Comparison of ENCODE assay signal across 22 cellular contexts in the genomic region with DNA sequence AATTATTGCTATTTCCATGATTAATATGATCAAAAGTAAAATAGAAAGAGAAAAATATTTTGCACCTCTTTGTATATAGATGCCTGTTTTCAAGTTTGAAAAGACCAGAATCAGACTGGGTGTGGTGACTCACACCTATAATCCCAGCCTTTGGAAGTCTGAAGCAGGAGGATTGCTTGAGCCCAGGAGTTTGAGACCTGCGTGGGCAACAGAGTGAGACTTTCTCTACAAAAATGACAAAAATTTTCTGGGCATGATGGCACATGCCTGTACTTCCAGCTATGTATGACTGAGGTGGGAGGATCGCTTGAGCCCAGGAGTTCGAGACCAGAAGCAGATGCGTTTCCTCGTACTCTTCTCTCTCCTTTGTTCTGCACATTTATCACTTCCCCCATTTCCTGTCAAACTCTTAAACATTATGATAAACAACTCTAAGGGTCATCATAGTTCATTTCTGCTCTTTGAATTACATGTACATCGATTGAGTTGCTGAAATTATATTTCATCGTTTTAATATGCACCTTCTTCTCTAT.
DNase-seq lines count a peak whose midpoint lies in the region; ATAC-seq, FAIRE-seq and TF ChIP-seq lines count a peak whose summit lies in the region.
"Had no signal": no experiment of that assay in that cellular context is flagged by ENCODE, and none has a peak within 500 bp of the region (broad histone marks: within the 10 kb centered on the region; RNA-seq: fewer than 3 reads in every experiment).

No MANE protein-coding gene starts in this region.

- no peaks in the 10 kb centered on the region for H3K9me1 ChIP-seq in endothelial cell of umbilical vein (replicated peaks; ENCODE audit: control insufficient read depth, extremely low read depth, insufficient read depth, low read length)

- H3K4me2 ChIP-seq in endothelial cell of umbilical vein (ENCODE audit: insufficient read depth, low read length) (no peak overlapping the region), osteoblast (ENCODE audit: insufficient read depth, low read length) (no peak overlapping the region)
- H3K4me2 ChIP-seq: SK-N-SH had no signal

- H3K79me2 ChIP-seq in endothelial cell of umbilical vein (ENCODE audit: control insufficient read depth, insufficient read depth, low read length) (no peaks in the 10 kb centered on the region), osteoblast (ENCODE audit: insufficient read depth, low read length) (no peaks in the 10 kb centered on the region)

- dilution Hi-C loops in endothelial cell of umbilical vein (cut with MboI; ENCODE audit: extremely low pct_ligation_motif_present, low sequenced_read_pairs) = no loop called here

- H2AFZ ChIP-seq in endothelial cell of umbilical vein (ENCODE audit: low read depth, low read length) = peak overlapping the region; percentile 86
- peak overlapping the region; percentile 9 for H2AFZ ChIP-seq in osteoblast (ENCODE audit: low read length)
- H2AFZ ChIP-seq: GM23248 had no signal

- H4K20me1 ChIP-seq in endothelial cell of umbilical vein (replicated peaks; ENCODE audit: control insufficient read depth, extremely low read depth, insufficient read depth, low read length) (no peaks in the 10 kb centered on the region), osteoblast (ENCODE audit: insufficient read depth, low read length) (no peaks in the 10 kb centered on the region)

- TF ChIP-seq CTCF in RWPE2 (IDR thresholded peaks at IDR 0.05; ENCODE audit: poor library complexity, severe bottlenecking) (no peak), endothelial cell of umbilical vein (IDR thresholded peaks at IDR 0.05; ENCODE audit: extremely low read depth in 1 of 2, insufficient read depth in 1 of 2, low read depth in 1 of 2, low read length in 2 of 2) (no peak), osteoblast (IDR thresholded peaks at IDR 0.05; ENCODE audit: extremely low read depth, low read depth, low read length) (no peak)

- H3K9me3 Mint-ChIP-seq in CD4-positive, alpha-beta memory T cell = peaks cover 0 to 4% (median 0%) of the 10 kb centered on the region in 8 donors
- H3K9me3 Mint-ChIP-seq: CD14-positive monocyte, H9 had no signal

- H3K4me1 ChIP-seq in RWPE2 (ENCODE audit: insufficient read depth, poor library complexity, severe bottlenecking) (peaks cover 11% of the 10 kb centered on the region), endothelial cell of umbilical vein (ENCODE audit: control insufficient read depth, extremely low read depth, insufficient read depth, low read length) (peaks cover 10% of the 10 kb centered on the region), osteoblast (ENCODE audit: insufficient read depth, low read length) (no peaks in the 10 kb centered on the region)
- no peaks in the 10 kb centered on the region for H3K4me1 ChIP-seq in CD4-positive, alpha-beta memory T cell (ENCODE audit: insufficient read depth, low read length)

- CTCF ChIA-PET in endothelial cell of umbilical vein (lab: Charles Lee) = no interaction called here
- CTCF ChIA-PET in CD4-positive, alpha-beta memory T cell (lab: Charles Lee; ENCODE audit: partially characterized antibody) = no interaction called here

- POLR2A ChIA-PET in endothelial cell of umbilical vein (lab: Charles Lee) = no interaction called here
- POLR2A ChIA-PET in CD4-positive, alpha-beta memory T cell (lab: Charles Lee; ENCODE audit: partially characterized antibody) = no interaction called here

- H3K27me3 Mint-ChIP-seq in CD4-positive, alpha-beta memory T cell = peaks cover 0 to 4% of the 10 kb centered on the region in 2 donors

- ATAC-seq in RWPE2 (ENCODE audit: low read depth) = peak; percentile 52; the same call in 1 of the 3 replicates
- ATAC-seq in GM18505 (IDR thresholded peaks at IDR 0.05; ENCODE audit: unreplicated experiment) = no peak
- ATAC-seq: Panc1 had no signal

- no peak overlapping the region for H3K27ac ChIP-seq in RWPE2 (ENCODE audit: poor library complexity, severe bottlenecking)
- peak overlapping the region; percentile 25 for H3K27ac ChIP-seq in endothelial cell of umbilical vein (ENCODE audit: insufficient read depth, low read depth, low read length)
- no peak overlapping the region for H3K27ac ChIP-seq in osteoblast (ENCODE audit: low read depth, low read length)
- no peak overlapping the region for H3K27ac ChIP-seq in CD4-positive, alpha-beta memory T cell (ENCODE audit: low read depth, low read length)
- H3K27ac ChIP-seq: GM23248 had no signal

- no peak overlapping the region for H3K4me3 ChIP-seq in RWPE2 (ENCODE audit: severe bottlenecking)
- H3K4me3 ChIP-seq in endothelial cell of umbilical vein (replicated peaks in 1 of 3; ENCODE audit: insufficient read depth in 1 of 3, low read depth in 1 of 3, low read length in 3 of 3) = no peak overlapping the region
- H3K4me3 ChIP-seq in osteoblast (ENCODE audit: insufficient read depth, low read length) = no peak overlapping the region
- no peak overlapping the region for H3K4me3 ChIP-seq in CD4-positive, alpha-beta memory T cell (ENCODE audit: low read length in 2 of 2)
- H3K4me3 ChIP-seq: GM23248 had no signal

- DNase-seq in H54 (ENCODE audit: insufficient read length, low spot score) (no peak), RWPE2 (ENCODE audit: low spot score) (no peak), endothelial cell of umbilical vein (ENCODE audit: low read depth, low spot score) (peak; percentile 65), osteoblast (ENCODE audit: insufficient read length, low spot score, missing footprints) (no peak), T1000 (lab: John Stamatoyannopoulos, UW) (no peak)
- no peak for DNase-seq in CD4-positive, alpha-beta memory T cell
- DNase-seq: BE2C, Calu3, GM23248, H9, KG1, NCI-H1048, NCI-H1417, NCI-H1694, NCI-H2029 treated with DMSO at 0.1 percent for 48 hours, NCI-H2227 treated with DMSO at 0.1 percent for 48 hours, NCI-H526 treated with DMSO at 0.1 percent for 48 hours, SK-N-SH, SW 1271 had no signal

- no peaks in the 10 kb centered on the region for H3K9me3 ChIP-seq in RWPE2 (ENCODE audit: severe bottlenecking)
- H3K9me3 ChIP-seq in endothelial cell of umbilical vein (replicated peaks; ENCODE audit: control insufficient read depth, insufficient read depth, low read length) = no peaks in the 10 kb centered on the region
- no peaks in the 10 kb centered on the region for H3K9me3 ChIP-seq in osteoblast (ENCODE audit: low read depth, low read length)
- no peaks in the 10 kb centered on the region for H3K9me3 ChIP-seq in CD4-positive, alpha-beta memory T cell (ENCODE audit: control insufficient read depth in 1 of 2, low read length in 2 of 2)
- H3K9me3 ChIP-seq: BE2C, SK-N-SH had no signal

- FAIRE-seq in H54 (lab: Jason Lieb, UNC) = peak; percentile 65
- peak; percentile 47 for FAIRE-seq in endothelial cell of umbilical vein (lab: Jason Lieb, UNC)

- H3K36me3 Mint-ChIP-seq in CD4-positive, alpha-beta memory T cell = no peaks in the 10 kb centered on the region
- H3K36me3 Mint-ChIP-seq: CD14-positive monocyte had no signal

- H3K36me3 ChIP-seq in RWPE2 (ENCODE audit: low read depth) (no peaks in the 10 kb centered on the region), endothelial cell of umbilical vein (ENCODE audit: control insufficient read depth in 2 of 2, extremely low read depth in 1 of 2, insufficient read depth in 2 of 2, low read length in 2 of 2) (no peaks in the 10 kb centered on the region), osteoblast (ENCODE audit: insufficient read depth, low read length) (no peaks in the 10 kb centered on the region)
- no peaks in the 10 kb centered on the region for H3K36me3 ChIP-seq in CD4-positive, alpha-beta memory T cell (ENCODE audit: insufficient read depth, low read length)
- H3K36me3 ChIP-seq: BE2C had no signal

- peaks cover 0 to 10% (median 7%) of the 10 kb centered on the region in 4 donors for H3K4me1 Mint-ChIP-seq in CD4-positive, alpha-beta memory T cell
- H3K4me1 Mint-ChIP-seq: H9 had no signal

- H3K27ac Mint-ChIP-seq in CD4-positive, alpha-beta memory T cell = no peak overlapping the region
- H3K27ac Mint-ChIP-seq: CD14-positive monocyte had no signal

- TF ChIP-seq POLR2A in H54 (IDR thresholded peaks at IDR 0.05; ENCODE audit: low read depth, low read length) = no peak
- TF ChIP-seq POLR2A in endothelial cell of umbilical vein (IDR thresholded peaks at IDR 0.05; ENCODE audit: low read depth, low read length) = no peak
- no peak for TF ChIP-seq POLR2A in GM18505 (IDR thresholded peaks at IDR 0.05; ENCODE audit: borderline replicate concordance, extremely low read depth, insufficient read depth, insufficient read length)

- no peaks in the 10 kb centered on the region for H3K27me3 ChIP-seq in RWPE2 (ENCODE audit: insufficient read depth, poor library complexity, severe bottlenecking)
- no peaks in the 10 kb centered on the region for H3K27me3 ChIP-seq in endothelial cell of umbilical vein (ENCODE audit: control insufficient read depth in 2 of 2, insufficient read depth in 2 of 2, low read length in 2 of 2)
- H3K27me3 ChIP-seq in osteoblast (ENCODE audit: insufficient read depth, low read length) = no peaks in the 10 kb centered on the region
- no peaks in the 10 kb centered on the region for H3K27me3 ChIP-seq in CD4-positive, alpha-beta memory T cell (ENCODE audit: insufficient read depth, low read length)
- H3K27me3 ChIP-seq: BE2C had no signal

- H3K4me3 Mint-ChIP-seq in CD4-positive, alpha-beta memory T cell = peak overlapping the region in 2 of 8 donors; percentile 22 to 29
- H3K4me3 Mint-ChIP-seq: CD14-positive monocyte, H9 had no signal

- H3K9ac ChIP-seq in endothelial cell of umbilical vein (replicated peaks; ENCODE audit: extremely low read depth, insufficient read depth, low read length) = no peak overlapping the region
- H3K9ac ChIP-seq: GM23248, SK-N-SH had no signal

- BruUV-seq in endothelial cell of umbilical vein (replicated peaks; lab: Mats Ljungman, UMichigan) = TSS peak; percentile 59

- intact Hi-C loops in endothelial cell of umbilical vein (cut with micrococcal nuclease) = no loop called here
- intact Hi-C loops in CD4-positive, alpha-beta memory T cell (cut with micrococcal nuclease) = no loop called here

TF ChIP-seq in endothelial cell of umbilical vein, 7 proteins besides CTCF, POLR2A, EP300 and RAD21:
- TF ChIP-seq POLR2AphosphoS5 (IDR thresholded peaks at IDR 0.05; ENCODE audit: insufficient read depth, low read depth, low read length) = no peak
- no peak for TF ChIP-seq MAX (IDR thresholded peaks at IDR 0.05; ENCODE audit: insufficient read depth, insufficient read length)
- peak; percentile 3 for TF ChIP-seq JUN (IDR thresholded peaks at IDR 0.05; ENCODE audit: borderline replicate concordance, insufficient read depth, insufficient read length, low read depth)
- TF ChIP-seq EZH2 (IDR thresholded peaks at IDR 0.05; ENCODE audit: borderline replicate concordance, low read depth, low read length, severe bottlenecking) = no peak
- TF ChIP-seq MYC (IDR thresholded peaks at IDR 0.05; ENCODE audit: low read depth, low read length) = no peak
